In genomic region chr14:98182385-98183055, GRCh38 we compare ENCODE assay signal across 14 cellular contexts.
DNase-seq lines count a peak whose midpoint lies in the region; ATAC-seq and TF ChIP-seq lines count a peak whose summit lies in the region.
"Had no signal": no experiment of that assay in that cellular context is flagged by ENCODE, and none has a peak within 500 bp of the region (broad histone marks: within the 10 kb centered on the region; RNA-seq: fewer than 3 reads in every experiment).

No MANE protein-coding gene starts in this region.

- H3K4me1 Mint-ChIP-seq in CD4-positive, alpha-beta memory T cell, result peaks cover 80 to 98% (median 89%) of the 10 kb centered on the region in 4 donors
- H3K4me1 Mint-ChIP-seq in activated naive CD8-positive, alpha-beta T cell (ENCODE audit: low read depth), result peaks cover 96% of the 10 kb centered on the region
- H3K4me1 Mint-ChIP-seq in WTC11, result no peaks in the 10 kb centered on the region
- H3K4me1 Mint-ChIP-seq: naive B cell; stimulated activated memory B cell treated with anti-CD40 and anti-IgM and Interleukin-4, amounts not matched to agents 10 μg/mL and 1 μg/mL and 100 μg/mL, for 72 hours had no signal

- DNase-seq in CD4-positive, alpha-beta memory T cell, result no peak
- DNase-seq in T1000 (lab: John Stamatoyannopoulos, UW) (peak; percentile 15), mucosa of gallbladder (ENCODE audit: low spot score) (peak; percentile 45), DMS 273 treated with DMSO at 0.1 percent for 48 hours (lab: John Stamatoyannopoulos, UW) (no peak), WTC11 (ENCODE audit: low spot score) (no peak), right lobe of liver (no peak), NCI-H1694 (lab: John Stamatoyannopoulos, UW) (no peak)
- DNase-seq: anterior cingulate cortex, GOT3, naive B cell, NCI-H2029 treated with DMSO at 0.1 percent for 48 hours had no signal

- peaks cover 0 to 6% of the 10 kb centered on the region in 2 donors for H3K36me3 Mint-ChIP-seq in CD4-positive, alpha-beta memory T cell
- H3K36me3 Mint-ChIP-seq in activated naive CD8-positive, alpha-beta T cell, result peaks cover 7% of the 10 kb centered on the region
- H3K36me3 Mint-ChIP-seq in WTC11, result no peaks in the 10 kb centered on the region
- H3K36me3 Mint-ChIP-seq: naive B cell; stimulated activated memory B cell treated with anti-CD40 and anti-IgM and Interleukin-4, amounts not matched to agents 10 μg/mL and 1 μg/mL and 100 μg/mL, for 72 hours had no signal

- H3K4me3 Mint-ChIP-seq in CD4-positive, alpha-beta memory T cell, result peak overlapping the region in 7 of 8 donors; percentile 44 to 78 (median 72)
- peak overlapping the region; percentile 65 for H3K4me3 Mint-ChIP-seq in activated naive CD8-positive, alpha-beta T cell
- no peak overlapping the region for H3K4me3 Mint-ChIP-seq in WTC11
- H3K4me3 Mint-ChIP-seq: IgD-negative memory B cell; naive B cell; stimulated activated memory B cell treated with anti-CD40 and anti-IgM and Interleukin-4, amounts not matched to agents 10 μg/mL and 1 μg/mL and 100 μg/mL, for 72 hours had no signal

- CTCF ChIA-PET in CD4-positive, alpha-beta memory T cell (lab: Charles Lee; ENCODE audit: partially characterized antibody), result interaction anchor here (1.2 to 7.5 kb wide), 4 partner anchors 9 to 45 kb away, joined by 3 to 87 read pairs (median 8); no protein-coding TSS in a partner anchor
- CTCF ChIA-PET in WTC11 (lab: Charles Lee), result no interaction called here

- peaks cover 97% of the 10 kb centered on the region for H3K4me1 ChIP-seq in CD4-positive, alpha-beta memory T cell (ENCODE audit: insufficient read depth, low read length)
- no peaks in the 10 kb centered on the region for H3K4me1 ChIP-seq in right lobe of liver

- peak overlapping the region; percentile 13 for H3K27ac ChIP-seq in CD4-positive, alpha-beta memory T cell (ENCODE audit: low read depth, low read length)
- H3K27ac ChIP-seq in right lobe of liver, result no peak overlapping the region

- no peaks in the 10 kb centered on the region for H3K9me3 Mint-ChIP-seq in CD4-positive, alpha-beta memory T cell
- H3K9me3 Mint-ChIP-seq in activated naive CD8-positive, alpha-beta T cell (ENCODE audit: low read depth), result no peaks in the 10 kb centered on the region
- H3K9me3 Mint-ChIP-seq in WTC11, result no peaks in the 10 kb centered on the region

- intact Hi-C loops in CD4-positive, alpha-beta memory T cell (cut with micrococcal nuclease), result loop anchor here (1.0 kb wide), 1 partner anchor 9 kb away; no protein-coding TSS in a partner anchor
- intact Hi-C loops in right lobe of liver (cut with DNase I), result no loop called here

- H3K27me3 Mint-ChIP-seq in CD4-positive, alpha-beta memory T cell, result no peaks in the 10 kb centered on the region
- H3K27me3 Mint-ChIP-seq in activated naive CD8-positive, alpha-beta T cell, result no peaks in the 10 kb centered on the region
- no peaks in the 10 kb centered on the region for H3K27me3 Mint-ChIP-seq in WTC11 (ENCODE audit: low read depth)
- H3K27me3 Mint-ChIP-seq: IgD-negative memory B cell; stimulated activated memory B cell treated with anti-CD40 and anti-IgM and Interleukin-4, amounts not matched to agents 10 μg/mL and 1 μg/mL and 100 μg/mL, for 72 hours had no signal

- no peaks in the 10 kb centered on the region for H3K27me3 ChIP-seq in CD4-positive, alpha-beta memory T cell (ENCODE audit: insufficient read depth, low read length)
- H3K27me3 ChIP-seq in right lobe of liver, result no peaks in the 10 kb centered on the region

- no peak overlapping the region for H3K4me3 ChIP-seq in CD4-positive, alpha-beta memory T cell (ENCODE audit: low read length in 2 of 2)
- no peak overlapping the region for H3K4me3 ChIP-seq in right lobe of liver

- no peaks in the 10 kb centered on the region for H3K9me3 ChIP-seq in CD4-positive, alpha-beta memory T cell (ENCODE audit: control insufficient read depth in 1 of 2, low read length in 2 of 2)
- H3K9me3 ChIP-seq in right lobe of liver, result no peaks in the 10 kb centered on the region

- TF ChIP-seq POLR2A in right lobe of liver (IDR thresholded peaks at IDR 0.05), result no peak

- TF ChIP-seq CTCF in WTC11 (IDR thresholded peaks at IDR 0.05), result no peak
- no peak for TF ChIP-seq CTCF in right lobe of liver (IDR thresholded peaks at IDR 0.05)

- POLR2A ChIA-PET in CD4-positive, alpha-beta memory T cell (lab: Charles Lee; ENCODE audit: partially characterized antibody), result interaction anchor here (0.8 to 19.1 kb wide), 14 partner anchors 8 to 1084 kb away, joined by 3 to 475 read pairs (median 4); partner anchors contain the start of gene BCL11B
- POLR2A ChIA-PET in WTC11 (lab: Charles Lee), result no interaction called here

- H3K27ac Mint-ChIP-seq in CD4-positive, alpha-beta memory T cell, result peak overlapping the region; percentile 84 to 98 (median 96)
- H3K27ac Mint-ChIP-seq in activated naive CD8-positive, alpha-beta T cell, result peak overlapping the region; percentile 98
- H3K27ac Mint-ChIP-seq in WTC11, result no peak overlapping the region
- H3K27ac Mint-ChIP-seq: naive B cell; stimulated activated memory B cell treated with anti-CD40 and anti-IgM and Interleukin-4, amounts not matched to agents 10 μg/mL and 1 μg/mL and 100 μg/mL, for 72 hours had no signal

- WGBS in right lobe of liver (ENCODE audit: insufficient coverage, low coverage, low lambda C conversion rate, missing lambda C conversion rate), result 36% methylated on average over 3 of the region's 3 CpGs

- ATAC-seq in WTC11, result no peak
- no peak for ATAC-seq in right lobe of liver
- ATAC-seq: stimulated activated memory B cell treated with anti-CD40 and anti-IgM and Interleukin-4, amounts not matched to agents 10 μg/mL and 1 μg/mL and 100 μg/mL, for 72 hours had no signal

- no peaks in the 10 kb centered on the region for H3K36me3 ChIP-seq in CD4-positive, alpha-beta memory T cell (ENCODE audit: insufficient read depth, low read length)
- H3K36me3 ChIP-seq in right lobe of liver, result no peaks in the 10 kb centered on the region

TF ChIP-seq in WTC11, 78 proteins besides CTCF, POLR2A, EP300 and RAD21 (continues in another document):
- TF ChIP-seq ZNF219 (CRISPR knock-in tag; IDR thresholded peaks at IDR 0.05; ENCODE audit: borderline replicate concordance), result no peak
- TF ChIP-seq ZNF532 (CRISPR knock-in tag; IDR thresholded peaks at IDR 0.05; ENCODE audit: borderline replicate concordance), result no peak
- TF ChIP-seq, protein P1, sequence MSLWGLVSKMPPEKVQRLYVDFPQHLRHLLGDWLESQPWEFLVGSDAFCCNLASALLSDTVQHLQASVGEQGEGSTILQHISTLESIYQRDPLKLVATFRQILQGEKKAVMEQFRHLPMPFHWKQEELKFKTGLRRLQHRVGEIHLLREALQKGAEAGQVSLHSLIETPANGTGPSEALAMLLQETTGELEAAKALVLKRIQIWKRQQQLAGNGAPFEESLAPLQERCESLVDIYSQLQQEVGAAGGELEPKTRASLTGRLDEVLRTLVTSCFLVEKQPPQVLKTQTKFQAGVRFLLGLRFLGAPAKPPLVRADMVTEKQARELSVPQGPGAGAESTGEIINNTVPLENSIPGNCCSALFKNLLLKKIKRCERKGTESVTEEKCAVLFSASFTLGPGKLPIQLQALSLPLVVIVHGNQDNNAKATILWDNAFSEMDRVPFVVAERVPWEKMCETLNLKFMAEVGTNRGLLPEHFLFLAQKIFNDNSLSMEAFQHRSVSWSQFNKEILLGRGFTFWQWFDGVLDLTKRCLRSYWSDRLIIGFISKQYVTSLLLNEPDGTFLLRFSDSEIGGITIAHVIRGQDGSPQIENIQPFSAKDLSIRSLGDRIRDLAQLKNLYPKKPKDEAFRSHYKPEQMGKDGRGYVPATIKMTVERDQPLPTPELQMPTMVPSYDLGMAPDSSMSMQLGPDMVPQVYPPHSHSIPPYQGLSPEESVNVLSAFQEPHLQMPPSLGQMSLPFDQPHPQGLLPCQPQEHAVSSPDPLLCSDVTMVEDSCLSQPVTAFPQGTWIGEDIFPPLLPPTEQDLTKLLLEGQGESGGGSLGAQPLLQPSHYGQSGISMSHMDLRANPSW (CRISPR knock-in tag; conservative IDR thresholded peaks at IDR 0.05; ENCODE audit: low read depth), result no peak
- TF ChIP-seq, protein P2, sequence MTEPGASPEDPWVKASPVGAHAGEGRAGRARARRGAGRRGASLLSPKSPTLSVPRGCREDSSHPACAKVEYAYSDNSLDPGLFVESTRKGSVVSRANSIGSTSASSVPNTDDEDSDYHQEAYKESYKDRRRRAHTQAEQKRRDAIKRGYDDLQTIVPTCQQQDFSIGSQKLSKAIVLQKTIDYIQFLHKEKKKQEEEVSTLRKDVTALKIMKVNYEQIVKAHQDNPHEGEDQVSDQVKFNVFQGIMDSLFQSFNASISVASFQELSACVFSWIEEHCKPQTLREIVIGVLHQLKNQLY (CRISPR knock-in tag; IDR thresholded peaks at IDR 0.05), result no peak

Comparison
In these comparisons a context has a peak if more than half of its experiments do, and no peak if none do; other contexts are left out.
1. DNase-seq: peak in T1000 (single experiment) and mucosa of gallbladder (single experiment); none in CD4-positive, alpha-beta memory T cell (0 of 5), DMS 273 treated with DMSO at 0.1 percent for 48 hours (single experiment), WTC11 (single experiment), right lobe of liver (0 of 3) and NCI-H1694 (single experiment).